Comparison of ENCODE assay signal across 2 cellular contexts in genomic region chr13:110266983-110267382, GRCh38.
TF ChIP-seq lines count a peak whose summit lies in the region.

No MANE protein-coding gene starts in this region.

TF ChIP-seq in GM23338, 12 proteins besides CTCF, POLR2A, EP300 and RAD21:
- TF ChIP-seq REST (IDR thresholded peaks at IDR 0.05; ENCODE audit: unreplicated experiment) (peak; percentile 73), JUNB (IDR thresholded peaks at IDR 0.05; ENCODE audit: unreplicated experiment) (no peak), CREB1 (CRISPR knock-in tag; IDR thresholded peaks at IDR 0.05; ENCODE audit: low read depth) (0 out of 2 replicates have a peak, but pooled peaks have one; percentile 32), ETS1 (IDR thresholded peaks at IDR 0.05) (no peak)

TF ChIP-seq in SK-N-SH, 30 proteins besides CTCF, POLR2A, EP300 and RAD21:
- TF ChIP-seq YY1 (IDR thresholded peaks at IDR 0.05; ENCODE audit: low read depth) (no peak), MEF2A (IDR thresholded peaks at IDR 0.05; ENCODE audit: borderline replicate concordance, low read depth) (no peak), REST (IDR thresholded peaks at IDR 0.05; ENCODE audit: low read depth, low read length) (peak; percentile 86), GATA2 (CRISPR knock-in tag; IDR thresholded peaks at IDR 0.05) (peak; percentile 32; the same call in 1 of the 2 replicates)
- TF ChIP-seq, protein P1, sequence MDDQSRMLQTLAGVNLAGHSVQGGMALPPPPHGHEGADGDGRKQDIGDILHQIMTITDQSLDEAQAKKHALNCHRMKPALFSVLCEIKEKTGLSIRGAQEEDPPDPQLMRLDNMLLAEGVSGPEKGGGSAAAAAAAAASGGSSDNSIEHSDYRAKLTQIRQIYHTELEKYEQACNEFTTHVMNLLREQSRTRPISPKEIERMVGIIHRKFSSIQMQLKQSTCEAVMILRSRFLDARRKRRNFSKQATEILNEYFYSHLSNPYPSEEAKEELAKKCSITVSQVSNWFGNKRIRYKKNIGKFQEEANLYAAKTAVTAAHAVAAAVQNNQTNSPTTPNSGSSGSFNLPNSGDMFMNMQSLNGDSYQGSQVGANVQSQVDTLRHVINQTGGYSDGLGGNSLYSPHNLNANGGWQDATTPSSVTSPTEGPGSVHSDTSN (IDR thresholded peaks at IDR 0.05) = no peak
TF ChIP-seq in SK-N-SH: peak in this region for 2.
